Comparison of ENCODE assay signal across 8 cellular contexts in genomic region chr3:16512435-16513140, GRCh38. TPM values are rescaled to one million over a fixed set of nuclear protein-coding genes. Genes with fewer than 3 reads are reported as not detected.
DNase-seq lines count a peak whose midpoint lies in the region; TF ChIP-seq lines count a peak whose summit lies in the region.

No MANE protein-coding gene starts in this region.

- peaks cover 80% of the 10 kb centered on the region for H3K79me2 ChIP-seq in OCI-LY7 (ENCODE audit: insufficient read depth, low read depth, low read length)

- no peaks in the 10 kb centered on the region for H3K9me2 ChIP-seq in OCI-LY7 (ENCODE audit: insufficient read depth, low read length)

- peak overlapping the region; percentile 93 for H3K27ac ChIP-seq in OCI-LY7 (ENCODE audit: low read depth, low read length, poor library complexity, severe bottlenecking)
- no peak overlapping the region for H3K27ac ChIP-seq in cardiac muscle cell
- peak overlapping the region; percentile 53 to 57 for H3K27ac ChIP-seq in prostate gland

- 7% methylated on average over 37 of the region's 37 CpGs for WGBS in prostate gland

- H3K36me3 ChIP-seq in OCI-LY7 (ENCODE audit: insufficient read depth, low read length) = peaks cover 33% of the 10 kb centered on the region
- no peaks in the 10 kb centered on the region for H3K36me3 ChIP-seq in cardiac muscle cell
- no peaks in the 10 kb centered on the region for H3K36me3 ChIP-seq in prostate gland

- peak overlapping the region; percentile 87 for H3K4me2 ChIP-seq in OCI-LY7 (ENCODE audit: low read length)

- intact Hi-C loops in OCI-LY7 (cut with micrococcal nuclease; ENCODE audit: unreplicated experiment) (loop anchor here (1.0 kb wide), 2 partner anchors 79 to 135 kb away; no protein-coding TSS in a partner anchor), prostate gland (cut with DNase I) (loop anchor here (5.0 to 10.0 kb wide), 2 partner anchors 65 to 138 kb away; no protein-coding TSS in a partner anchor)

- peak overlapping the region; percentile 87 for H3K4me3 ChIP-seq in HFF-Myc (replicated peaks; ENCODE audit: low read depth, low read length)
- H3K4me3 ChIP-seq in OCI-LY7 (ENCODE audit: low read depth, low read length, poor library complexity, severe bottlenecking) = peak overlapping the region; percentile 92
- H3K4me3 ChIP-seq in cardiac muscle cell = peak overlapping the region; percentile 87
- H3K4me3 ChIP-seq in prostate gland = peak overlapping the region; percentile 43 to 52

- peaks cover 72% of the 10 kb centered on the region for H3K4me1 ChIP-seq in OCI-LY7 (ENCODE audit: insufficient read depth, low read length, poor library complexity, severe bottlenecking)
- peaks cover 44% of the 10 kb centered on the region for H3K4me1 ChIP-seq in cardiac muscle cell (ENCODE audit: low read depth)
- H3K4me1 ChIP-seq in prostate gland (replicated peaks) = no peaks in the 10 kb centered on the region

- BruUV-seq in OCI-LY7 (replicated peaks; lab: Mats Ljungman, UMichigan) = no TSS peak

- peak; percentile 57 for TF ChIP-seq POLR2A in GM10847 (IDR thresholded peaks at IDR 0.05; ENCODE audit: extremely low read depth, insufficient read length)
- TF ChIP-seq POLR2A in prostate gland (IDR thresholded peaks at IDR 0.05) = no peak

- H4K20me1 ChIP-seq in OCI-LY7 (ENCODE audit: insufficient read depth, low read length) = peaks cover 40% of the 10 kb centered on the region

- H3K9me3 ChIP-seq in OCI-LY7 (ENCODE audit: low read length) (no peaks in the 10 kb centered on the region), cardiac muscle cell (ENCODE audit: low read depth) (no peaks in the 10 kb centered on the region), prostate gland (no peaks in the 10 kb centered on the region)

- POLR2A ChIA-PET in OCI-LY7 (lab: Charles Lee) = interaction anchor here (0.6 to 6.8 kb wide), 20 partner anchors 13 to 670 kb away, joined by 3 to 59 read pairs (median 4); no protein-coding TSS in a partner anchor

- H3K27me3 ChIP-seq in cardiac muscle cell = no peaks in the 10 kb centered on the region
- H3K27me3 ChIP-seq in prostate gland (replicated peaks; ENCODE audit: insufficient read depth) = peaks cover 4% of the 10 kb centered on the region

- no peak for TF ChIP-seq CTCF in HFF-Myc (IDR thresholded peaks at IDR 0.05; ENCODE audit: low read depth, low read length, missing control alignments)
- TF ChIP-seq CTCF in OCI-LY7 (conservative IDR thresholded peaks at IDR 0.05; ENCODE audit: low read length) = peak; percentile 66; the same call in 1 of the 2 replicates
- TF ChIP-seq CTCF in cardiac muscle cell (IDR thresholded peaks at IDR 0.05; ENCODE audit: low read depth, low read length) = no peak
- no peak for TF ChIP-seq CTCF in prostate gland (IDR thresholded peaks at IDR 0.05)

- H2AFZ ChIP-seq in OCI-LY7 (ENCODE audit: low read length) = no peak overlapping the region

- CTCF ChIA-PET in OCI-LY7 (lab: Charles Lee; ENCODE audit: unreplicated experiment) = interaction anchor here (0.7 to 1.2 kb wide), 5 partner anchors 12 to 146 kb away, joined by 3 to 4 read pairs (median 3); no protein-coding TSS in a partner anchor

- DNase-seq in HFF-Myc (ENCODE audit: extremely low read depth, low read depth) = no peak
- DNase-seq in OCI-LY7 (ENCODE audit: low spot score) = peak; percentile 88
- DNase-seq in activated gamma-delta T cell (lab: John Stamatoyannopoulos, UW) = peak; percentile 19
- DNase-seq in cardiac muscle cell (ENCODE audit: low read depth in 1 of 2, low spot score in 1 of 2) = peak in 1 of 2 donors; percentile 37
- DNase-seq in prostate gland (ENCODE audit: low spot score) = no peak
- DNase-seq in NCI-H1048 (lab: John Stamatoyannopoulos, UW) = no peak
- DNase-seq in ecto neural progenitor cell (ENCODE audit: low spot score) = no peak

RNA-seq across cellular contexts. Expression of gene RFTN1, which starts 0.9 kb away (rescaled TPM):
- 76.6 and 81.8 TPM in 2 replicates for total RNA-seq in OCI-LY7 (2014; rRNA removed; shearing (Covaris generic))
- total RNA-seq in OCI-LY7 (2022) = 138 and 152 TPM in 2 replicates
- 42.4 and 50.8 TPM in 2 replicates for total RNA-seq in cardiac muscle cell
- 30.6 and 46.1 TPM in 2 replicates for polyA plus RNA-seq in cardiac muscle cell
- 10 to 100 TPM in 1 of 2 donors, 1 to 10 TPM in 1; 7.4 to 16.1 TPM for total RNA-seq in prostate gland

Comparison
In these comparisons a context has a peak if more than half of its experiments do, and no peak if none do; other contexts are left out.
1. DNase-seq: peak in OCI-LY7 (single experiment) and activated gamma-delta T cell (single experiment); none in HFF-Myc (single experiment), prostate gland (single experiment), NCI-H1048 (single experiment) and ecto neural progenitor cell (single experiment).
2. Peak in every context shown above with its lines, with median percentiles within 50 percentile points of each other: H3K4me3 ChIP-seq.